ENCODE assay signal across 27 cellular contexts in genomic region chr9:31574006-31574750, GRCh38.
DNase-seq lines count a peak whose midpoint lies in the region; ATAC-seq and TF ChIP-seq lines count a peak whose summit lies in the region.
"Had no signal": no experiment of that assay in that cellular context is flagged by ENCODE, and none has a peak within 500 bp of the region (broad histone marks: within the 10 kb centered on the region; RNA-seq: fewer than 3 reads in every experiment).

No MANE protein-coding gene starts in this region.

- H3K4me3 ChIP-seq in mammary epithelial cell (replicated peaks in 1 of 3; ENCODE audit: insufficient read depth in 1 of 3, low read depth in 2 of 3, low read length in 3 of 3): no peak overlapping the region
- H3K4me3 ChIP-seq in breast epithelium: no peak overlapping the region
- no peak overlapping the region for H3K4me3 ChIP-seq in heart left ventricle
- no peak overlapping the region for H3K4me3 ChIP-seq in lower lobe of right lung
- H3K4me3 ChIP-seq: coronary artery, tibial artery had no signal

- no peaks in the 10 kb centered on the region for H3K79me2 ChIP-seq in mammary epithelial cell (ENCODE audit: insufficient read depth, low read length)
- H3K79me2 ChIP-seq: parathyroid adenoma had no signal

- H4K20me1 ChIP-seq in mammary epithelial cell (ENCODE audit: insufficient read depth, low read length): no peaks in the 10 kb centered on the region

- H3K27me3 ChIP-seq in mammary epithelial cell (ENCODE audit: insufficient read depth, low read length) (no peaks in the 10 kb centered on the region), breast epithelium (no peaks in the 10 kb centered on the region), heart left ventricle (no peaks in the 10 kb centered on the region), lower lobe of right lung (ENCODE audit: low read depth) (no peaks in the 10 kb centered on the region)
- H3K27me3 ChIP-seq: tibial artery had no signal

- CTCF ChIA-PET in mammary epithelial cell (lab: Charles Lee; ENCODE audit: low non-redundant PET): interaction anchor here (0.5 to 0.7 kb wide), 2 partner anchors 11 to 15 kb away, joined by 3 to 4 read pairs; no protein-coding TSS in a partner anchor

- TF ChIP-seq POLR2A in breast epithelium (IDR thresholded peaks at IDR 0.05) (no peak), heart left ventricle (IDR thresholded peaks at IDR 0.05) (no peak)

- no peak for TF ChIP-seq CTCF in mammary epithelial cell (conservative IDR thresholded peaks at IDR 0.05 in 1 of 2, IDR thresholded peaks at IDR 0.05 in 1 of 2; ENCODE audit: extremely low read depth in 1 of 2, insufficient read depth in 1 of 2, low read depth in 1 of 2, low read length in 2 of 2)
- no peak for TF ChIP-seq CTCF in breast epithelium (IDR thresholded peaks at IDR 0.05)
- TF ChIP-seq CTCF in heart left ventricle (IDR thresholded peaks at IDR 0.05): no peak
- no peak for TF ChIP-seq CTCF in lower lobe of right lung (IDR thresholded peaks at IDR 0.05)

- ATAC-seq in heart left ventricle: no peak
- ATAC-seq in GM19035 (IDR thresholded peaks at IDR 0.05; ENCODE audit: unreplicated experiment): no peak
- no peak for ATAC-seq in lower lobe of right lung
- ATAC-seq: sciatic nerve; stimulated activated naive CD8-positive, alpha-beta T cell treated with anti-CD3 and anti-CD28 coated beads, Interleukin-15, amount 100 ng/mL, for 72 hours; WTC11 had no signal

- no TSS peak for BruUV-seq in mammary epithelial cell (replicated peaks; lab: Mats Ljungman, UMichigan)

- H3K4me2 ChIP-seq in mammary epithelial cell (ENCODE audit: insufficient read depth, low read depth, low read length): no peak overlapping the region
- H3K4me2 ChIP-seq: SK-N-SH had no signal

- H3K27ac ChIP-seq in mammary epithelial cell (ENCODE audit: insufficient read depth, low read depth, low read length) (peak overlapping the region; percentile 73), breast epithelium (no peak overlapping the region), heart left ventricle (no peak overlapping the region), lower lobe of right lung (no peak overlapping the region)
- H3K27ac ChIP-seq: coronary artery, HL-60, parathyroid adenoma, tibial artery had no signal

- H3K9me3 ChIP-seq in mammary epithelial cell (replicated peaks; ENCODE audit: insufficient read depth, low read length) (no peaks in the 10 kb centered on the region), breast epithelium (no peaks in the 10 kb centered on the region), heart left ventricle (peaks cover 0 to 5% (median 0%) of the 10 kb centered on the region in 12 donors), lower lobe of right lung (no peaks in the 10 kb centered on the region)
- H3K9me3 ChIP-seq: SK-N-SH had no signal

- peaks cover 22% of the 10 kb centered on the region for H3K4me1 ChIP-seq in mammary epithelial cell (ENCODE audit: insufficient read depth, low read length)
- H3K4me1 ChIP-seq in breast epithelium: no peaks in the 10 kb centered on the region
- H3K4me1 ChIP-seq in heart left ventricle: no peaks in the 10 kb centered on the region
- no peaks in the 10 kb centered on the region for H3K4me1 ChIP-seq in lower lobe of right lung
- H3K4me1 ChIP-seq: parathyroid adenoma, tibial artery had no signal

- H3K36me3 ChIP-seq in mammary epithelial cell (ENCODE audit: insufficient read depth, low read length) (no peaks in the 10 kb centered on the region), breast epithelium (no peaks in the 10 kb centered on the region), heart left ventricle (no peaks in the 10 kb centered on the region), lower lobe of right lung (no peaks in the 10 kb centered on the region)
- H3K36me3 ChIP-seq: tibial artery had no signal

- 55% methylated on average over 4 of the region's 4 CpGs for WGBS in mammary epithelial cell (ENCODE audit: low coverage, missing lambda C conversion rate)
- 62 to 66% (median 62%) methylated on average over 4 of the region's 4 CpGs for WGBS in heart left ventricle, 4 donors

- dilution Hi-C loops in mammary epithelial cell (cut with HindIII; ENCODE audit: low sequenced_read_pairs): no loop called here

- intact Hi-C loops in mammary epithelial cell (cut with micrococcal nuclease) (loop anchor here (1.0 kb wide), 1 partner anchor 126 kb away; no protein-coding TSS in a partner anchor), breast epithelium (cut with DNase I; ENCODE audit: low total_unique reads) (no loop called here), heart left ventricle (cut with DNase I) (no loop called here), lower lobe of right lung (cut with DNase I) (no loop called here)

- DNase-seq in mammary epithelial cell (peak; percentile 77), breast epithelium (ENCODE audit: low spot score in 2 of 2) (no peak), dedifferentiated amniotic fluid mesenchymal stem cell (ENCODE audit: extremely low spot score) (peak; percentile 60), myocyte (ENCODE audit: low read depth) (peak; percentile 82), heart left ventricle (no peak), NOMO-1 (lab: John Stamatoyannopoulos, UW; ENCODE audit: unreplicated experiment in 2 of 2) (no peak), lower lobe of right lung (no peak)
- DNase-seq: activated CD4-positive, alpha-beta T cell treated with anti-CD3 and anti-CD28 coated beads, Interleukin-2, amount 50 U/mL, for 48 hours; activated naive CD8-positive, alpha-beta T cell treated with anti-CD3 and anti-CD28 coated beads, Interleukin-2, amount 10 ng/mL, durations not matched to agents 7 days and 5 days; CD8-positive, alpha-beta memory T cell; DMS153; endodermal cell; kidney glomerular epithelial cell; NCI-H1092 treated with DMSO at 0.1 percent for 48 hours; NCI-H1930; NCI-H2227 treated with DMSO at 0.1 percent for 48 hours; NCI-H748 treated with DMSO at 0.1 percent for 48 hours; RPMI8226; SK-N-SH; stimulated activated naive CD8-positive, alpha-beta T cell treated with anti-CD3 and anti-CD28 coated beads, Interleukin-15, amount 100 ng/mL, for 72 hours; tibial artery had no signal

- H2AFZ ChIP-seq in mammary epithelial cell (ENCODE audit: low read depth, low read length): peak overlapping the region; percentile 12
- H2AFZ ChIP-seq: parathyroid adenoma had no signal

- H3K9ac ChIP-seq in mammary epithelial cell (ENCODE audit: insufficient read depth, low read length): no peak overlapping the region
- H3K9ac ChIP-seq: parathyroid adenoma, SK-N-SH had no signal

- in situ Hi-C loops in mammary epithelial cell (cut with MboI; ENCODE audit: low sequenced_read_pairs in 2 of 2): no loop called here

Comparison
In these comparisons a context has a peak if more than half of its experiments do, and no peak if none do; other contexts are left out.
1. DNase-seq: peak in mammary epithelial cell (single experiment), dedifferentiated amniotic fluid mesenchymal stem cell (single experiment) and myocyte (single experiment); none in breast epithelium (0 of 2), heart left ventricle (0 of 5), NOMO-1 (0 of 2) and lower lobe of right lung (single experiment).